In genomic region chr4:169398294-169398693, GRCh38 we compare ENCODE assay signal across 13 cellular contexts.
A peak's percentile ranks its signal among the peaks of the same experiment; 100 is the strongest.
DNase-seq lines count a peak whose midpoint lies in the region; ATAC-seq and TF ChIP-seq lines count a peak whose summit lies in the region.
"Had no signal": no experiment of that assay in that cellular context is flagged by ENCODE, and none has a peak within 500 bp of the region (broad histone marks: within the 10 kb centered on the region; RNA-seq: fewer than 3 reads in every experiment).

No MANE protein-coding gene starts in this region.

- H3K4me3 Mint-ChIP-seq in stimulated activated memory B cell treated with anti-CD40 and anti-IgM and Interleukin-4, amounts not matched to agents 10 μg/mL and 1 μg/mL and 100 μg/mL, for 72 hours: no peak overlapping the region

- in situ Hi-C loops in KBM-7 (cut with MboI; ENCODE audit: low pct_unique_long_range_greater_than_20kb, low sequenced_read_pairs): no loop called here

- CTCF ChIA-PET in A673 (lab: Charles Lee): no interaction called here

- peaks cover 32% of the 10 kb centered on the region for H3K36me3 Mint-ChIP-seq in stimulated activated memory B cell treated with anti-CD40 and anti-IgM and Interleukin-4, amounts not matched to agents 10 μg/mL and 1 μg/mL and 100 μg/mL, for 72 hours

- H3K9me3 Mint-ChIP-seq in stimulated activated memory B cell treated with anti-CD40 and anti-IgM and Interleukin-4, amounts not matched to agents 10 μg/mL and 1 μg/mL and 100 μg/mL, for 72 hours: no peaks in the 10 kb centered on the region

- no peaks in the 10 kb centered on the region for H3K4me1 Mint-ChIP-seq in stimulated activated memory B cell treated with anti-CD40 and anti-IgM and Interleukin-4, amounts not matched to agents 10 μg/mL and 1 μg/mL and 100 μg/mL, for 72 hours

- H3K4me1 ChIP-seq in A673 (ENCODE audit: insufficient read depth, low read length, poor library complexity, severe bottlenecking): peaks cover 19% of the 10 kb centered on the region

- intact Hi-C loops in A673 (cut with micrococcal nuclease; ENCODE audit: unreplicated experiment): no loop called here

- POLR2A ChIA-PET in A673 (lab: Charles Lee; ENCODE audit: low non-redundant PET): no interaction called here

- H3K27me3 ChIP-seq in A673 (replicated peaks; ENCODE audit: insufficient read depth, low read depth, low read length, poor library complexity): no peaks in the 10 kb centered on the region
- H3K27me3 ChIP-seq: esophagus muscularis mucosa, stomach had no signal

- no peak overlapping the region for H3K4me3 ChIP-seq in A673 (ENCODE audit: low read depth, low read length, poor library complexity, severe bottlenecking)
- H3K4me3 ChIP-seq: esophagus muscularis mucosa, stomach had no signal

- ATAC-seq in stimulated activated memory B cell treated with anti-CD40 and anti-IgM and Interleukin-4, amounts not matched to agents 10 μg/mL and 1 μg/mL and 100 μg/mL, for 72 hours: no peak
- no peak for ATAC-seq in HG03139 (IDR thresholded peaks at IDR 0.05; ENCODE audit: unreplicated experiment)
- ATAC-seq: left ventricle myocardium superior had no signal

- no peaks in the 10 kb centered on the region for H3K27me3 Mint-ChIP-seq in stimulated activated memory B cell treated with anti-CD40 and anti-IgM and Interleukin-4, amounts not matched to agents 10 μg/mL and 1 μg/mL and 100 μg/mL, for 72 hours

- BruUV-seq in A673 (replicated peaks; lab: Mats Ljungman, UMichigan): no TSS peak

- H3K9me3 ChIP-seq in A673 (ENCODE audit: low read depth, low read length, poor library complexity, severe bottlenecking): no peaks in the 10 kb centered on the region
- H3K9me3 ChIP-seq: esophagus muscularis mucosa, stomach had no signal

- DNase-seq in A673 (ENCODE audit: low spot score): peak; percentile 83
- peak; percentile 41 for DNase-seq in KBM-7
- DNase-seq in astrocyte of the hippocampus (ENCODE audit: low read depth, low spot score): peak; percentile 72
- DNase-seq in hepatic stellate cell (ENCODE audit: low spot score): peak; percentile 37
- DNase-seq in central memory CD4-positive, alpha-beta T cell: no peak
- DNase-seq in HT-29 (ENCODE audit: low spot score): no peak
- DNase-seq: left ventricle myocardium superior, nucleus accumbens, stomach, T-helper 9 cell had no signal

- H3K27ac ChIP-seq in A673 (ENCODE audit: low read depth, low read length, poor library complexity, severe bottlenecking): peak overlapping the region; percentile 31
- H3K27ac ChIP-seq: stomach had no signal

- no peaks in the 10 kb centered on the region for H3K36me3 ChIP-seq in A673 (ENCODE audit: insufficient read depth, low read length, poor library complexity, severe bottlenecking)

- no peak for TF ChIP-seq CTCF in A673 (conservative IDR thresholded peaks at IDR 0.05; ENCODE audit: low read depth, low read length)

- no peak overlapping the region for H3K27ac Mint-ChIP-seq in stimulated activated memory B cell treated with anti-CD40 and anti-IgM and Interleukin-4, amounts not matched to agents 10 μg/mL and 1 μg/mL and 100 μg/mL, for 72 hours

Comparison
In these comparisons a context has a peak if more than half of its experiments do, and no peak if none do; other contexts are left out.
1. DNase-seq: peak in A673 (single experiment), KBM-7 (single experiment), astrocyte of the hippocampus (single experiment) and hepatic stellate cell (single experiment); none in central memory CD4-positive, alpha-beta T cell (single experiment) and HT-29 (single experiment).